Comparison of ENCODE assay signal across 18 cellular contexts in genomic region chr2:41942278-41942677, GRCh38.
DNase-seq lines count a peak whose midpoint lies in the region; ATAC-seq, FAIRE-seq and TF ChIP-seq lines count a peak whose summit lies in the region.
"Had no signal": no experiment of that assay in that cellular context is flagged by ENCODE, and none has a peak within 500 bp of the region (broad histone marks: within the 10 kb centered on the region; RNA-seq: fewer than 3 reads in every experiment).

No MANE protein-coding gene starts in this region.

- H2BK20ac ChIP-seq in H1 (ENCODE audit: low read length), result no peak overlapping the region

- POLR2A ChIA-PET in H1 (lab: Charles Lee; ENCODE audit: partially characterized antibody), result no interaction called here

- no peak overlapping the region for H3K18ac ChIP-seq in H1 (ENCODE audit: extremely low read depth, low read length)

- no peak overlapping the region for H2AFZ ChIP-seq in H1 (ENCODE audit: low read length)
- no peak overlapping the region for H2AFZ ChIP-seq in smooth muscle cell (ENCODE audit: low read depth)

- no peak overlapping the region for H2BK12ac ChIP-seq in H1 (ENCODE audit: low read depth, low read length)

- no peaks in the 10 kb centered on the region for H3K23me2 ChIP-seq in H1 (ENCODE audit: low read depth, low read length)

- H3K4me2 ChIP-seq in H1 (ENCODE audit: insufficient read depth in 1 of 2, low read depth in 2 of 2, low read length in 2 of 2), result no peak overlapping the region
- H3K4me2 ChIP-seq in smooth muscle cell, result no peak overlapping the region
- H3K4me2 ChIP-seq: A549 had no signal

- no peak overlapping the region for H3K9ac ChIP-seq in SK-N-MC (ENCODE audit: insufficient read length)
- H3K9ac ChIP-seq in H1 (replicated peaks in 1 of 4; ENCODE audit: extremely low read depth in 1 of 4, low read depth in 3 of 4, low read length in 3 of 4), result no peak overlapping the region
- no peak overlapping the region for H3K9ac ChIP-seq in smooth muscle cell (ENCODE audit: low read depth)

- no peak overlapping the region for H3K23ac ChIP-seq in H1 (ENCODE audit: insufficient read length)

- TF ChIP-seq EP300 in H1 (IDR thresholded peaks at IDR 0.05; ENCODE audit: borderline replicate concordance in 1 of 2, low read depth in 2 of 2, low read length in 2 of 2), result no peak

- no peak for ATAC-seq in psoas muscle
- no peak for ATAC-seq in upper lobe of right lung
- ATAC-seq: A549; CD8-positive, alpha-beta T cell had no signal

- peak overlapping the region; percentile 73; the same call in 1 of the 2 replicates for H2BK5ac ChIP-seq in H1 (ENCODE audit: low read depth, low read length)

- no peak overlapping the region for H4K8ac ChIP-seq in H1 (ENCODE audit: extremely low read depth, insufficient read depth, low read length)

- no peaks in the 10 kb centered on the region for H3K79me2 ChIP-seq in H1 (ENCODE audit: control insufficient read depth in 1 of 2, insufficient read depth in 2 of 2, low read length in 2 of 2)
- H3K79me2 ChIP-seq in smooth muscle cell (ENCODE audit: low read depth), result no peaks in the 10 kb centered on the region

- H3K27ac ChIP-seq in left ventricle myocardium inferior (replicated peaks), result peak overlapping the region; percentile 79
- peak overlapping the region; percentile 91 for H3K27ac ChIP-seq in SK-N-MC
- no peak overlapping the region for H3K27ac ChIP-seq in H1 (ENCODE audit: low read depth, low read length)
- peak overlapping the region; percentile 33 for H3K27ac ChIP-seq in psoas muscle
- H3K27ac ChIP-seq in upper lobe of right lung, result no peak overlapping the region
- H3K27ac ChIP-seq in smooth muscle cell (ENCODE audit: low read depth), result no peak overlapping the region

- TF ChIP-seq CTCF in left ventricle myocardium inferior (IDR thresholded peaks at IDR 0.05; ENCODE audit: borderline replicate concordance), result no peak
- TF ChIP-seq CTCF in H1 (IDR thresholded peaks at IDR 0.05; ENCODE audit: control extremely low read depth in 1 of 3, insufficient read depth in 1 of 3, low read depth in 1 of 3, low read length in 3 of 3), result no peak
- TF ChIP-seq CTCF in psoas muscle (IDR thresholded peaks at IDR 0.05), result no peak
- no peak for TF ChIP-seq CTCF in upper lobe of right lung (IDR thresholded peaks at IDR 0.05)
- TF ChIP-seq CTCF in smooth muscle cell (IDR thresholded peaks at IDR 0.05; ENCODE audit: borderline replicate concordance, insufficient read depth, poor library complexity, severe bottlenecking), result no peak

- no peaks in the 10 kb centered on the region for H3K79me1 ChIP-seq in H1 (ENCODE audit: low read depth, low read length)

- no peak overlapping the region for H4K91ac ChIP-seq in H1 (replicated peaks; ENCODE audit: insufficient read length, low read length)

- CTCF ChIA-PET in H1 (lab: Charles Lee; ENCODE audit: partially characterized antibody), result interaction anchor here (1.0 to 7.2 kb wide), 4 partner anchors 72 to 113 kb away, joined by 3 to 53 read pairs (median 4); no protein-coding TSS in a partner anchor

- no peak overlapping the region for H2BK15ac ChIP-seq in H1 (ENCODE audit: low read length)

- no peaks in the 10 kb centered on the region for H3K27me3 ChIP-seq in left ventricle myocardium inferior (ENCODE audit: low read depth)
- no peaks in the 10 kb centered on the region for H3K27me3 ChIP-seq in H1 (replicated peaks in 1 of 4; ENCODE audit: control insufficient read depth in 3 of 4, extremely low read depth in 1 of 4, insufficient read depth in 3 of 4, low read length in 3 of 4)
- H3K27me3 ChIP-seq in psoas muscle (ENCODE audit: insufficient read depth in 3 of 3, low read length in 2 of 3), result no peaks in the 10 kb centered on the region
- H3K27me3 ChIP-seq in upper lobe of right lung, result no peaks in the 10 kb centered on the region
- H3K27me3 ChIP-seq in smooth muscle cell (ENCODE audit: low read depth), result no peaks in the 10 kb centered on the region

- no peak for TF ChIP-seq RAD21 in H1 (IDR thresholded peaks at IDR 0.05 in 1 of 2, conservative IDR thresholded peaks at IDR 0.05 in 1 of 2; ENCODE audit: low read depth in 2 of 2, low read length in 2 of 2)

- no peak for FAIRE-seq in H1 (lab: Jason Lieb, UNC)
- FAIRE-seq: A549, D721Med, G401.6, GM12891 had no signal

- no peak overlapping the region for H3K4me3 ChIP-seq in left ventricle myocardium inferior
- no peak overlapping the region for H3K4me3 ChIP-seq in SK-N-MC
- H3K4me3 ChIP-seq in H1 (ENCODE audit: extremely low read depth in 1 of 4, insufficient read depth in 2 of 4, low read depth in 3 of 4, low read length in 4 of 4), result no peak overlapping the region
- H3K4me3 ChIP-seq in psoas muscle, result no peak overlapping the region
- no peak overlapping the region for H3K4me3 ChIP-seq in upper lobe of right lung
- no peak overlapping the region for H3K4me3 ChIP-seq in smooth muscle cell
- H3K4me3 ChIP-seq: A549 had no signal

- H4K20me1 ChIP-seq in H1 (replicated peaks in 1 of 2; ENCODE audit: control insufficient read depth in 1 of 2, insufficient read depth in 2 of 2, low read length in 2 of 2) (no peaks in the 10 kb centered on the region), smooth muscle cell (ENCODE audit: low read depth) (no peaks in the 10 kb centered on the region)

- H3K4ac ChIP-seq in H1 (replicated peaks; ENCODE audit: insufficient read length, low read depth, low read length), result no peak overlapping the region

- H3K9me3 ChIP-seq in left ventricle myocardium inferior (replicated peaks) (no peaks in the 10 kb centered on the region), SK-N-MC (ENCODE audit: low read depth, low read length) (no peaks in the 10 kb centered on the region), H1 (ENCODE audit: insufficient read depth in 2 of 2, low read depth in 1 of 2, low read length in 1 of 2) (no peaks in the 10 kb centered on the region), psoas muscle (no peaks in the 10 kb centered on the region), upper lobe of right lung (no peaks in the 10 kb centered on the region), smooth muscle cell (replicated peaks; ENCODE audit: low read depth) (no peaks in the 10 kb centered on the region)
- H3K9me3 ChIP-seq: A549 had no signal

- no peak overlapping the region for H4K5ac ChIP-seq in H1 (ENCODE audit: insufficient read length, low read depth, low read length)

- no peak for TF ChIP-seq POLR2A in H1 (IDR thresholded peaks at IDR 0.05; ENCODE audit: control extremely low read depth in 1 of 2, low read depth in 2 of 2, low read length in 2 of 2)

- no peak overlapping the region for H2AK5ac ChIP-seq in H1 (ENCODE audit: low read depth, low read length)

- no peak overlapping the region for H3K14ac ChIP-seq in H1 (ENCODE audit: insufficient read length)

- DNase-seq in left ventricle myocardium inferior (no peak), cardiac septum (ENCODE audit: low spot score) (no peak), SK-N-MC (ENCODE audit: low read depth, low spot score) (no peak), H1 (ENCODE audit: low read depth in 1 of 2, low spot score in 2 of 2) (no peak), psoas muscle (no peak), upper lobe of right lung (no peak), smooth muscle cell (lab: John Stamatoyannopoulos, UW; ENCODE audit: unreplicated experiment) (no peak)
- DNase-seq: CD8-positive, alpha-beta T cell; COR-L47; DMS153; DMS79 treated with DMSO at 0.1 percent for 48 hours; EL; HCEC 1CT; HFFc6 had no signal

- intact Hi-C loops in left ventricle myocardium inferior (cut with micrococcal nuclease) (no loop called here), cardiac septum (cut with DNase I) (no loop called here), psoas muscle (cut with DNase I) (no loop called here), upper lobe of right lung (cut with DNase I) (no loop called here)

- peaks cover 22% of the 10 kb centered on the region for H3F3A ChIP-seq in smooth muscle cell (ENCODE audit: low read depth)

- H2BK120ac ChIP-seq in H1 (replicated peaks; ENCODE audit: low read depth, low read length), result no peak overlapping the region

- H3K56ac ChIP-seq in H1 (replicated peaks; ENCODE audit: insufficient read length, low read depth, low read length), result no peak overlapping the region

- H3K36me3 ChIP-seq in left ventricle myocardium inferior (no peaks in the 10 kb centered on the region), SK-N-MC (ENCODE audit: insufficient read depth, low read length) (no peaks in the 10 kb centered on the region), H1 (ENCODE audit: control insufficient read depth in 2 of 4, insufficient read depth in 4 of 4, low read length in 3 of 4) (no peaks in the 10 kb centered on the region), psoas muscle (ENCODE audit: insufficient read depth in 1 of 2, low read depth in 1 of 2) (no peaks in the 10 kb centered on the region), upper lobe of right lung (no peaks in the 10 kb centered on the region), smooth muscle cell (ENCODE audit: low read depth) (no peaks in the 10 kb centered on the region)

- H3K4me1 ChIP-seq in left ventricle myocardium inferior, result peaks cover 84% of the 10 kb centered on the region
- peaks cover 10 to 29% (median 20%) of the 10 kb centered on the region in 4 experiments for H3K4me1 ChIP-seq in H1 (replicated peaks in 1 of 4; ENCODE audit: control insufficient read depth in 3 of 4, insufficient read depth in 4 of 4, low read length in 3 of 4)
- H3K4me1 ChIP-seq in psoas muscle, result peaks cover 8% of the 10 kb centered on the region
- no peaks in the 10 kb centered on the region for H3K4me1 ChIP-seq in upper lobe of right lung
- peaks cover 34% of the 10 kb centered on the region for H3K4me1 ChIP-seq in smooth muscle cell (ENCODE audit: low read depth)

TF ChIP-seq in H1, 55 proteins besides CTCF, POLR2A, EP300 and RAD21 (continues in another document):
- no peak for TF ChIP-seq SRF (IDR thresholded peaks at IDR 0.05; ENCODE audit: low read depth, low read length)
- TF ChIP-seq SIN3A (conservative IDR thresholded peaks at IDR 0.05 in 1 of 2, IDR thresholded peaks at IDR 0.05 in 1 of 2; ENCODE audit: low read depth in 1 of 2, low read length in 2 of 2), result no peak
- TF ChIP-seq GTF2F1 (IDR thresholded peaks at IDR 0.05; ENCODE audit: borderline replicate concordance, low read depth, low read length), result no peak
- no peak for TF ChIP-seq SP1 (IDR thresholded peaks at IDR 0.05; ENCODE audit: low read depth, low read length)
- no peak for TF ChIP-seq TCF12 (IDR thresholded peaks at IDR 0.05; ENCODE audit: low read depth, low read length)

Comparison
In these comparisons a context has a peak if more than half of its experiments do, and no peak if none do; other contexts are left out.
1. H3K27ac ChIP-seq: peak in left ventricle myocardium inferior (single experiment), SK-N-MC (single experiment) and psoas muscle (single experiment); none in H1 (single experiment), upper lobe of right lung (single experiment) and smooth muscle cell (single experiment).